Comparison of ENCODE assay signal across 8 cellular contexts in the genomic region with DNA sequence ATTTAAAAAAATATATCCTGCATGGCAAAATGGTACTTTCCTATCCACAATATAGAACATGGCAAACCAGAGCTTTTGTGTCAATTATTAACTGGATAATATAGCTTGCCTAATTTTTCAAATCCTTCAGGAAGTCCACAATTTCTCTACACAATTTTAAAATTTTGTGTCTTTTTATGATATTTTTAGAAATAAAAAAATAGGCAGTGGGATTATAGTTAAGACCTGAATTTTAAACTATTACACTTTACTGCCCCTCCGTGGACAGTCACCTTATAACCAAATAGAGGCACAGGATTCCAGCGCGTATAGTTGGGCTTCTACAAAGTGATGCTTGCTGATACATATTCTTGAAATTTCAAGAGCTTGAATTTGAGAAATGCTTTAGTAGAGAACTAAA. TPM values are rescaled to one million over a fixed set of nuclear protein-coding genes. Genes with fewer than 3 reads are reported as not detected.
DNase-seq lines count a peak whose midpoint lies in the region; ATAC-seq, FAIRE-seq and TF ChIP-seq lines count a peak whose summit lies in the region.

No MANE protein-coding gene starts in this region.

- intact Hi-C loops in activated naive CD4-positive, alpha-beta T cell treated with anti-CD3 and anti-CD28 coated beads for 36 hours (cut with micrococcal nuclease): loop anchor here (1.0 to 5.0 kb wide), 3 partner anchors 175 to 520 kb away; no protein-coding TSS in a partner anchor
- intact Hi-C loops in head of caudate nucleus (cut with DNase I): loop anchor here (5.0 to 10.0 kb wide), 2 partner anchors 160 to 497 kb away; no protein-coding TSS in a partner anchor

- H3K4me2 ChIP-seq in A549: no peak overlapping the region

- no peaks in the 10 kb centered on the region for H3K9me3 Mint-ChIP-seq in activated naive CD4-positive, alpha-beta T cell treated with anti-CD3 and anti-CD28 coated beads for 36 hours

- H3K4me1 Mint-ChIP-seq in activated naive CD4-positive, alpha-beta T cell treated with anti-CD3 and anti-CD28 coated beads for 36 hours (ENCODE audit: low read depth): peaks cover 11% of the 10 kb centered on the region

- TF ChIP-seq EP300 in A549 (IDR thresholded peaks at IDR 0.05): no peak

- H3K27me3 Mint-ChIP-seq in activated naive CD4-positive, alpha-beta T cell treated with anti-CD3 and anti-CD28 coated beads for 36 hours (ENCODE audit: low read depth): no peaks in the 10 kb centered on the region

- H3K4me3 ChIP-seq in A549: no peak overlapping the region

- H3K4me3 Mint-ChIP-seq in activated naive CD4-positive, alpha-beta T cell treated with anti-CD3 and anti-CD28 coated beads for 36 hours: no peak overlapping the region

- POLR2A ChIA-PET in A549 (lab: Yijun Ruan, JAX): no interaction called here

- peak; percentile 18 to 44 for DNase-seq in A549 (ENCODE audit: low read depth in 1 of 2, low spot score in 1 of 2)
- peak; percentile 73 for DNase-seq in GM03348 (ENCODE audit: low spot score)
- DNase-seq in NCI-H345 (lab: John Stamatoyannopoulos, UW): peak; percentile 27
- DNase-seq in activated naive CD4-positive, alpha-beta T cell treated with anti-CD3 and anti-CD28 coated beads for 36 hours: peak; percentile 66
- DNase-seq in head of caudate nucleus: peak in 32 of 42 donors; percentile 9 to 81 (median 48)
- peak; percentile 7 for DNase-seq in stimulated activated CD4-positive, alpha-beta T cell treated with anti-CD3 and anti-CD28 coated beads, Interleukin-12 subunit alpha, Interleukin-12 subunit beta, amount 100 ng/mL, for 4 hours

- peaks cover 7% of the 10 kb centered on the region; the same call in 2 of the 3 replicates for H3K4me1 ChIP-seq in A549

- ATAC-seq in A549: peak; percentile 36 to 55; a peak in 3 of 6 replicates
- ATAC-seq in GM21723 (IDR thresholded peaks at IDR 0.05; ENCODE audit: unreplicated experiment): no peak
- ATAC-seq in HG03175 (IDR thresholded peaks at IDR 0.05; ENCODE audit: unreplicated experiment): no peak

- peak; percentile 64 for TF ChIP-seq CTCF in A549 (IDR thresholded peaks at IDR 0.05)

- peaks cover 3% of the 10 kb centered on the region for H3K36me3 Mint-ChIP-seq in activated naive CD4-positive, alpha-beta T cell treated with anti-CD3 and anti-CD28 coated beads for 36 hours (ENCODE audit: low read depth)

- no peaks in the 10 kb centered on the region for H3K9me3 ChIP-seq in A549

- no peak for FAIRE-seq in A549 (lab: Jason Lieb, UNC)

- peak; percentile 59 to 73 for TF ChIP-seq RAD21 in A549 (conservative IDR thresholded peaks at IDR 0.05 in 1 of 2, IDR thresholded peaks at IDR 0.05 in 1 of 2)

- H3K27ac Mint-ChIP-seq in activated naive CD4-positive, alpha-beta T cell treated with anti-CD3 and anti-CD28 coated beads for 36 hours: no peak overlapping the region

- no peak overlapping the region for H3K27ac ChIP-seq in A549

- CTCF ChIA-PET in A549 (lab: Yijun Ruan, JAX): interaction anchor here (0.8 to 4.8 kb wide), 20 partner anchors 10 to 519 kb away, joined by 3 to 43 read pairs (median 4); no protein-coding TSS in a partner anchor
- CTCF ChIA-PET in activated naive CD4-positive, alpha-beta T cell treated with anti-CD3 and anti-CD28 coated beads for 36 hours (lab: Charles Lee): interaction anchor here (0.6 to 3.7 kb wide), 11 partner anchors 12 to 520 kb away, joined by 3 to 17 read pairs (median 4); no protein-coding TSS in a partner anchor

- 4% methylated on average over 3 of the region's 3 CpGs for WGBS in A549 (ENCODE audit: missing lambda C conversion rate)

- TF ChIP-seq POLR2A in A549 (IDR thresholded peaks at IDR 0.05; ENCODE audit: low read length): no peak

TF ChIP-seq in A549, 52 proteins besides CTCF, POLR2A, EP300 and RAD21:
- TF ChIP-seq HOXB5 (CRISPR knock-in tag; IDR thresholded peaks at IDR 0.05) (no peak), SMC3 (IDR thresholded peaks at IDR 0.05) (peak; percentile 53; the same call in 2 of the 3 replicates)

RNA-seq across cellular contexts. Expression of gene DMC1, which starts 2.1 kb away (rescaled TPM):
- polyA plus RNA-seq in A549 (2011; rRNA removed) (3.4 and 5.7 TPM in 2 replicates), A549 (2017; fragmentation: RNase III; extraction: RNeasy Plus Mini Kit Qiagen cat#74134 plus additional on column Dnase treatment) (6.1 to 6.9 TPM (median 6.4 TPM) in 3 replicates)
- 4.4 and 8.8 TPM in 2 replicates for polyA plus RNA-seq in A549 (2012; cell fraction: cytosol; rRNA removed)
- polyA plus RNA-seq in A549 (2012; cell fraction: nucleus; rRNA removed): 0.36 and 14.4 TPM in 2 replicates
- polyA minus RNA-seq in A549 (2011; rRNA and poly(A)+ RNA removed): 2.5 and 2.6 TPM in 2 replicates
- total RNA-seq in activated naive CD4-positive, alpha-beta T cell treated with anti-CD3 and anti-CD28 coated beads for 36 hours: 10 to 100 TPM; 13.0 to 16.3 TPM

Comparison
In these comparisons a context has a peak if more than half of its experiments do, and no peak if none do; other contexts are left out.
1. ATAC-seq: peak in A549 (2 of 2); none in GM21723 (single experiment) and HG03175 (single experiment).
2. DNase-seq: peak in every context shown above with its lines; median percentile 73 in GM03348; 66 in activated naive CD4-positive, alpha-beta T cell treated with anti-CD3 and anti-CD28 coated beads for 36 hours; 48 in head of caudate nucleus; 31 in A549; 27 in NCI-H345; 7 in stimulated activated CD4-positive, alpha-beta T cell treated with anti-CD3 and anti-CD28 coated beads, Interleukin-12 subunit alpha, Interleukin-12 subunit beta, amount 100 ng/mL, for 4 hours.